Comparison of ENCODE assay signal across 10 cellular contexts in the genomic region with DNA sequence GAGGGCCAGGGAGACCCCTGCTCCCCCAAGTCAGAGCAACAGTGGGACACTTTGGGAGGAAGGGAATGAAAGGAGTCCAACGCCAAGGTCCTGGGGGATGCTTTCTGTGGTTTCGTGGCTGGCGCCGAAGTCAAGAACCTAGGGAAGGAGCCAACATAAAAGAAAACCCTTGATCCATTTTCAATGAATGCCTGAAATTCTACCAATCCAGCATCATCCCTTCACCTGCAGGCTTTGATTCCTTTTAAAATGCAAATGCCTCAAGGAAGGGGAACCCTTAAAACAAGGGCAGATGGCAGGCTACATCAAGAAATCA.
DNase-seq lines count a peak whose midpoint lies in the region; ATAC-seq, FAIRE-seq and TF ChIP-seq lines count a peak whose summit lies in the region.
"Had no signal": no experiment of that assay in that cellular context is flagged by ENCODE, and none has a peak within 500 bp of the region (broad histone marks: within the 10 kb centered on the region; RNA-seq: fewer than 3 reads in every experiment).

No MANE protein-coding gene starts in this region.

- H3K27me3 ChIP-seq in MG63 (no peaks in the 10 kb centered on the region), endodermal cell (ENCODE audit: control insufficient read depth, insufficient read depth, low read length, poor library complexity, severe bottlenecking) (peaks cover 8% of the 10 kb centered on the region), trophoblast cell (ENCODE audit: insufficient read depth, low read length) (no peaks in the 10 kb centered on the region)

- H3K36me3 ChIP-seq in MG63: no peaks in the 10 kb centered on the region; the same call in 1 of the 2 replicates
- H3K36me3 ChIP-seq in endodermal cell (ENCODE audit: control insufficient read depth, insufficient read depth, low read length): no peaks in the 10 kb centered on the region
- no peaks in the 10 kb centered on the region for H3K36me3 ChIP-seq in trophoblast cell (ENCODE audit: control insufficient read depth in 1 of 2, insufficient read depth in 2 of 2, low read length in 2 of 2)

- no peak for FAIRE-seq in frontal cortex (lab: Jason Lieb, UNC)

- no peak overlapping the region for H3K4me3 Mint-ChIP-seq in endodermal cell

- no peak overlapping the region for H4K8ac ChIP-seq in trophoblast cell (ENCODE audit: low read depth, low read length)

- H3K4me1 Mint-ChIP-seq in endodermal cell: no peaks in the 10 kb centered on the region

- DNase-seq in MG63: no peak
- DNase-seq in endodermal cell: no peak
- DNase-seq in trophoblast cell: no peak
- DNase-seq in sciatic nerve (ENCODE audit: low spot score): no peak
- DNase-seq in frontal cortex (ENCODE audit: low spot score in 2 of 2): no peak
- no peak for DNase-seq in HuH-7.5 (ENCODE audit: low spot score)
- DNase-seq: NCI-H1417 treated with DMSO at 0.1 percent for 48 hours had no signal

- no peak overlapping the region for H4K12ac ChIP-seq in trophoblast cell (ENCODE audit: low read depth, low read length)

- no peak overlapping the region for H2BK120ac ChIP-seq in trophoblast cell (ENCODE audit: insufficient read depth, low read length, poor library complexity)

- WGBS in endodermal cell (ENCODE audit: insufficient coverage in 1 of 2, insufficient read length in 1 of 2), 2 experiments: 37 to 52% methylated on average over 3 to 4 of the region's 4 CpGs
- WGBS in trophoblast cell (ENCODE audit: extremely low coverage, insufficient coverage, insufficient read length): no CpG with 5 or more reads among the region's 4 CpGs

- no peak overlapping the region for H2BK5ac ChIP-seq in trophoblast cell (ENCODE audit: low read depth, low read length, poor library complexity)

- H3K23ac ChIP-seq in trophoblast cell (ENCODE audit: low read length): no peak overlapping the region

- peak overlapping the region; percentile 98 for H3K4me2 ChIP-seq in trophoblast cell (ENCODE audit: low read length)

- no peaks in the 10 kb centered on the region for H3K9me3 Mint-ChIP-seq in endodermal cell
- H3K9me3 Mint-ChIP-seq: effector memory CD8-positive, alpha-beta T cell had no signal

- H2AFZ ChIP-seq in trophoblast cell (ENCODE audit: insufficient read depth, low read length, poor library complexity): no peak overlapping the region

- ATAC-seq in esophagus mucosa (no peak), sciatic nerve (no peak)

- H3K27ac ChIP-seq in C4-2B (peak overlapping the region; percentile 77), endodermal cell (ENCODE audit: low read depth, low read length) (no peak overlapping the region), trophoblast cell (ENCODE audit: low read depth, low read length) (no peak overlapping the region)

- no peak overlapping the region for H3K27ac Mint-ChIP-seq in endodermal cell

- no peak overlapping the region for H4K91ac ChIP-seq in trophoblast cell (ENCODE audit: low read depth, low read length)

- peaks cover 7% of the 10 kb centered on the region; the same call in 1 of the 2 replicates for H3K9me3 ChIP-seq in MG63
- no peaks in the 10 kb centered on the region for H3K9me3 ChIP-seq in endodermal cell (ENCODE audit: control insufficient read depth, low read length)
- no peaks in the 10 kb centered on the region for H3K9me3 ChIP-seq in trophoblast cell (ENCODE audit: insufficient read depth, low read depth, low read length)

- H2BK12ac ChIP-seq in trophoblast cell (ENCODE audit: low read length): no peak overlapping the region

- TF ChIP-seq CTCF in C4-2B (conservative IDR thresholded peaks at IDR 0.05) (peak; percentile 62), endodermal cell (conservative IDR thresholded peaks at IDR 0.05) (peak; percentile 46)

- H2AK5ac ChIP-seq in trophoblast cell (ENCODE audit: low read length): no peak overlapping the region

- H3K14ac ChIP-seq in trophoblast cell (ENCODE audit: low read length): no peak overlapping the region

- no peaks in the 10 kb centered on the region for H3K36me3 Mint-ChIP-seq in endodermal cell (ENCODE audit: low read depth)

- H3K4me3 ChIP-seq in MG63: peak overlapping the region; percentile 36; the same call in 1 of the 2 replicates
- H3K4me3 ChIP-seq in endodermal cell (ENCODE audit: low read length): no peak overlapping the region
- no peak overlapping the region for H3K4me3 ChIP-seq in trophoblast cell (ENCODE audit: low read depth, low read length)

- H3K9ac ChIP-seq in endodermal cell (ENCODE audit: extremely low read depth, low read length, poor library complexity, severe bottlenecking): no peak overlapping the region
- H3K9ac ChIP-seq in trophoblast cell (ENCODE audit: low read length): no peak overlapping the region

- H3K18ac ChIP-seq in trophoblast cell (ENCODE audit: low read length): no peak overlapping the region

- H3K4ac ChIP-seq in trophoblast cell (ENCODE audit: low read depth, low read length): no peak overlapping the region

- H3K4me1 ChIP-seq in endodermal cell (ENCODE audit: control insufficient read depth, insufficient read depth, low read length): no peaks in the 10 kb centered on the region
- peaks cover 4 to 7% of the 10 kb centered on the region in 2 experiments for H3K4me1 ChIP-seq in trophoblast cell (ENCODE audit: control insufficient read depth in 1 of 2, insufficient read depth in 2 of 2, low read length in 2 of 2)

- H3K79me1 ChIP-seq in trophoblast cell (ENCODE audit: low read length): peaks cover 7% of the 10 kb centered on the region

- peaks cover 28% of the 10 kb centered on the region for H3K27me3 Mint-ChIP-seq in endodermal cell (ENCODE audit: insufficient read depth)

- intact Hi-C loops in sciatic nerve (cut with DNase I): loop anchor here (5.0 kb wide), 2 partner anchors 218 to 263 kb away; no protein-coding TSS in a partner anchor

- H3K79me2 ChIP-seq in trophoblast cell (ENCODE audit: control insufficient read depth, insufficient read depth, low read length, poor library complexity): peaks cover 3% of the 10 kb centered on the region
